Comparison of ENCODE assay signal across 22 cellular contexts in genomic region chr15:79092382-79092781, GRCh38. TPM values are rescaled to one million over a fixed set of nuclear protein-coding genes. Genes with fewer than 3 reads are reported as not detected.
A peak's percentile ranks its signal among the peaks of the same experiment; 100 is the strongest.
DNase-seq lines count a peak whose midpoint lies in the region; ATAC-seq and TF ChIP-seq lines count a peak whose summit lies in the region.
"Had no signal": no experiment of that assay in that cellular context is flagged by ENCODE, and none has a peak within 500 bp of the region (broad histone marks: within the 10 kb centered on the region; RNA-seq: fewer than 3 reads in every experiment).

No MANE protein-coding gene starts in this region.

- H3K4me1 ChIP-seq in thyroid gland, result peaks cover 0 to 14% of the 10 kb centered on the region in 2 donors

- no peak overlapping the region for H3K27ac ChIP-seq in thyroid gland
- H3K27ac ChIP-seq: BLaER1, cardiac muscle cell, PC-9 had no signal

- ATAC-seq in left ventricle myocardium superior, result no peak
- no peak for ATAC-seq in activated naive CD8-positive, alpha-beta T cell treated with anti-CD3 and anti-CD28 coated beads, Interleukin-2, amount 50 U/mL, for 24 hours

- H3K4me3 Mint-ChIP-seq in activated naive CD8-positive, alpha-beta T cell treated with anti-CD3 and anti-CD28 coated beads, Interleukin-2, amount 50 U/mL, for 24 hours, result peak overlapping the region; percentile 6
- H3K4me3 Mint-ChIP-seq in mesothelial cell of epicardium, result peak overlapping the region; percentile 27
- H3K4me3 Mint-ChIP-seq: activated CD4-positive, alpha-beta T cell treated with anti-CD3 and anti-CD28 coated beads, Interleukin-2, amount 10 ng/mL, durations not matched to agents 7 days and 5 days had no signal

- H3K36me3 Mint-ChIP-seq in activated naive CD8-positive, alpha-beta T cell treated with anti-CD3 and anti-CD28 coated beads, Interleukin-2, amount 50 U/mL, for 24 hours (ENCODE audit: low read depth), result no peaks in the 10 kb centered on the region
- no peaks in the 10 kb centered on the region for H3K36me3 Mint-ChIP-seq in mesothelial cell of epicardium
- H3K36me3 Mint-ChIP-seq: immature natural killer cell had no signal

- H3K9me3 Mint-ChIP-seq in activated naive CD8-positive, alpha-beta T cell treated with anti-CD3 and anti-CD28 coated beads, Interleukin-2, amount 50 U/mL, for 24 hours, result no peaks in the 10 kb centered on the region
- no peaks in the 10 kb centered on the region for H3K9me3 Mint-ChIP-seq in mesothelial cell of epicardium
- H3K9me3 Mint-ChIP-seq: activated CD4-positive, alpha-beta T cell treated with anti-CD3 and anti-CD28 coated beads, Interleukin-2, amount 10 ng/mL, durations not matched to agents 7 days and 5 days; immature natural killer cell had no signal

- intact Hi-C loops in cardiac septum (cut with DNase I), result no loop called here
- intact Hi-C loops in left ventricle myocardium superior (cut with micrococcal nuclease), result no loop called here
- intact Hi-C loops in thyroid gland (cut with DNase I), result no loop called here

- no peaks in the 10 kb centered on the region for H3K9me3 ChIP-seq in thyroid gland

- 50 to 64% methylated on average over 2 of the region's 2 CpGs for WGBS in thyroid gland, 2 donors

- peak overlapping the region; percentile 27 for H3K27ac Mint-ChIP-seq in activated naive CD8-positive, alpha-beta T cell treated with anti-CD3 and anti-CD28 coated beads, Interleukin-2, amount 50 U/mL, for 24 hours
- H3K27ac Mint-ChIP-seq in mesothelial cell of epicardium, result no peak overlapping the region
- H3K27ac Mint-ChIP-seq: activated CD4-positive, alpha-beta T cell treated with anti-CD3 and anti-CD28 coated beads, Interleukin-2, amount 10 ng/mL, durations not matched to agents 7 days and 5 days; immature natural killer cell had no signal

- H3K27me3 ChIP-seq in thyroid gland, result peaks cover 15% of the 10 kb centered on the region

- no peaks in the 10 kb centered on the region for H3K36me3 ChIP-seq in thyroid gland
- H3K36me3 ChIP-seq: BLaER1, cardiac muscle cell had no signal

- peaks cover 64% of the 10 kb centered on the region for H3K27me3 Mint-ChIP-seq in activated naive CD8-positive, alpha-beta T cell treated with anti-CD3 and anti-CD28 coated beads, Interleukin-2, amount 50 U/mL, for 24 hours
- peaks cover 98% of the 10 kb centered on the region for H3K27me3 Mint-ChIP-seq in mesothelial cell of epicardium (ENCODE audit: low read depth)

- peaks cover 11% of the 10 kb centered on the region for H3K4me1 Mint-ChIP-seq in activated naive CD8-positive, alpha-beta T cell treated with anti-CD3 and anti-CD28 coated beads, Interleukin-2, amount 50 U/mL, for 24 hours
- H3K4me1 Mint-ChIP-seq in mesothelial cell of epicardium, result peaks cover 9% of the 10 kb centered on the region
- H3K4me1 Mint-ChIP-seq: activated CD4-positive, alpha-beta T cell treated with anti-CD3 and anti-CD28 coated beads, Interleukin-2, amount 10 ng/mL, durations not matched to agents 7 days and 5 days; immature natural killer cell had no signal

- DNase-seq in cardiac septum (ENCODE audit: low spot score) (peak; percentile 7), left ventricle myocardium superior (no peak), mesothelial cell of epicardium (ENCODE audit: low spot score in 2 of 2, unreplicated experiment in 2 of 2) (peak in 1 of 2 experiments; percentile 6), foreskin melanocyte (no peak), thyroid gland (no peak), H4 (ENCODE audit: low spot score) (no peak)
- DNase-seq in activated naive CD8-positive, alpha-beta T cell treated with anti-CD3 and anti-CD28 coated beads, Interleukin-2, amount 50 U/mL, for 24 hours, result no peak
- DNase-seq in effector CD4-positive, alpha-beta T cell, result no peak
- DNase-seq: activated CD4-positive, alpha-beta T cell treated with anti-CD3 and anti-CD28 coated beads, Interleukin-2, amount 10 ng/mL, durations not matched to agents 7 days and 5 days; amygdala; immature natural killer cell; NCI-H1417; NCI-H2107; NCI-H510A; nucleus accumbens; PC-9; retina; SHP77; stimulated activated CD4-positive, alpha-beta T cell treated with anti-CD3 and anti-CD28 coated beads, Interleukin-4, amount 100 ng/mL, for 24 hours; SW 1271 had no signal

- TF ChIP-seq POLR2A in thyroid gland (IDR thresholded peaks at IDR 0.05), result no peak

- no peak overlapping the region for H3K4me3 ChIP-seq in thyroid gland (replicated peaks in 1 of 3)
- H3K4me3 ChIP-seq: BLaER1, cardiac muscle cell, PC-9 had no signal

- no peak for TF ChIP-seq CTCF in mesothelial cell of epicardium (IDR thresholded peaks at IDR 0.05; ENCODE audit: unreplicated experiment)
- no peak for TF ChIP-seq CTCF in thyroid gland (IDR thresholded peaks at IDR 0.05)

RNA-seq across cellular contexts. Expression of gene RASGRF1, which starts 1.8 kb away (rescaled TPM):
- total RNA-seq in cardiac septum (0.11 TPM), left ventricle myocardium superior (not detected), mesothelial cell of epicardium (0.05 to 0.11 TPM (median 0.07 TPM) in 3 replicates), thyroid gland (under 1 TPM in 1 of 4 donors, not detected in 3; 0.40 TPM)
- total RNA-seq in H4 (2014; rRNA removed; shearing (Covaris generic)), result 0.15 TPM in 1 of 2 replicates, not detected in the other
- total RNA-seq: activated CD4-positive, alpha-beta T cell treated with anti-CD3 and anti-CD28 coated beads, Interleukin-2, amount 10 ng/mL, durations not matched to agents 7 days and 5 days had no signal
